In the genomic region with DNA sequence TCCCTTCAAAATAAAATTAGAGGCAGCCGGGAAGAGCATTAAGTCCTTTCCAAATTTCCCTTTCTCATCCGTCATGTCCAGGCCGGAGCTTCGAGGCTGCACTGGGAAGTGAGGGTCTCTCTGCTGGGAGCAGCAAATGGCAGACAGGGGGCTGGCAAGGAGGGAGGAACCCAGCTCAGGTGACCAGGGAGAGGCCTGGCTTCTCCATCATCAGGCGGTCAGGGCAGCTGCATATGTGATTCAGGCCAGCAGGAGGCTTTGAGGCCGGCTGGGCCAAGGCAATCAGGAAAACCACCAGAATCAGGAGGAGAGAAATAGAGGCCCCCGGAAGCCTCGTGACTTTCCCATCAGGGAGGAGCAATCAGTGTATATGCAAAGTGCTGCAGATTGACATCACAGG, we compare ENCODE assay signal across 1 cellular context.
TF ChIP-seq lines count a peak whose summit lies in the region.

No MANE protein-coding gene starts in this region.

TF ChIP-seq in HepG2, 621 proteins besides CTCF, POLR2A, EP300 and RAD21 (continued from another document):
- TF ChIP-seq, protein P1, sequence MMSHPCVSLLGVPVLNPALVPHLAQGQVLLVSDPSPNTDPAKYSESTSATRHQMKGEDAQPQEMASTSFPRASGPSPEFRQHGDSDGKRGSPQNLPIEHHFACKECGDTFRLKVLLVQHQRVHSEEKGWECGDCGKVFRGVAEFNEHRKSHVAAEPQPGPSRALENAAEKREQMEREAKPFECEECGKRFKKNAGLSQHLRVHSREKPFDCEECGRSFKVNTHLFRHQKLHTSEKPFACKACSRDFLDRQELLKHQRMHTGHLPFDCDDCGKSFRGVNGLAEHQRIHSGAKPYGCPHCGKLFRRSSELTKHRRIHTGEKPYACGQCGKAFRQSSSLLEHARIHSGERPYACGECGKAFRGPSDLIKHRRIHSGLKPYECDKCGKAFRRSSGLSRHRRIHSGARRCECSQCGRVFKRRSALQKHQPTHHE (CRISPR knock-in tag; IDR thresholded peaks at IDR 0.05; ENCODE audit: borderline replicate concordance) = no peak
- no peak for TF ChIP-seq HOXA7 (CRISPR knock-in tag; IDR thresholded peaks at IDR 0.05)
- no peak for TF ChIP-seq ZNF839 (CRISPR knock-in tag; IDR thresholded peaks at IDR 0.05; ENCODE audit: borderline replicate concordance)
- no peak for TF ChIP-seq KLF12 (CRISPR knock-in tag; IDR thresholded peaks at IDR 0.05; ENCODE audit: borderline replicate concordance)
- no peak for TF ChIP-seq SIX4 (CRISPR knock-in tag; IDR thresholded peaks at IDR 0.05)
- no peak for TF ChIP-seq ZNF629 (CRISPR knock-in tag; conservative IDR thresholded peaks at IDR 0.05)
- TF ChIP-seq, protein P2, sequence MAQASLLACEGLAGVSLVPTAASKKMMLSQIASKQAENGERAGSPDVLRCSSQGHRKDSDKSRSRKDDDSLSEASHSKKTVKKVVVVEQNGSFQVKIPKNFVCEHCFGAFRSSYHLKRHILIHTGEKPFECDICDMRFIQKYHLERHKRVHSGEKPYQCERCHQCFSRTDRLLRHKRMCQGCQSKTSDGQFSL (CRISPR knock-in tag; IDR thresholded peaks at IDR 0.05) = no peak
- TF ChIP-seq, protein P3, sequence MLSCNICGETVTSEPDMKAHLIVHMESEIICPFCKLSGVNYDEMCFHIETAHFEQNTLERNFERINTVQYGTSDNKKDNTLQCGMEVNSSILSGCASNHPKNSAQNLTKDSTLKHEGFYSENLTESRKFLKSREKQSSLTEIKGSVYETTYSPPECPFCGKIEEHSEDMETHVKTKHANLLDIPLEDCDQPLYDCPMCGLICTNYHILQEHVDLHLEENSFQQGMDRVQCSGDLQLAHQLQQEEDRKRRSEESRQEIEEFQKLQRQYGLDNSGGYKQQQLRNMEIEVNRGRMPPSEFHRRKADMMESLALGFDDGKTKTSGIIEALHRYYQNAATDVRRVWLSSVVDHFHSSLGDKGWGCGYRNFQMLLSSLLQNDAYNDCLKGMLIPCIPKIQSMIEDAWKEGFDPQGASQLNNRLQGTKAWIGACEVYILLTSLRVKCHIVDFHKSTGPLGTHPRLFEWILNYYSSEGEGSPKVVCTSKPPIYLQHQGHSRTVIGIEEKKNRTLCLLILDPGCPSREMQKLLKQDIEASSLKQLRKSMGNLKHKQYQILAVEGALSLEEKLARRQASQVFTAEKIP (CRISPR knock-in tag; IDR thresholded peaks at IDR 0.05; ENCODE audit: borderline replicate concordance) = no peak
- TF ChIP-seq, protein P4, sequence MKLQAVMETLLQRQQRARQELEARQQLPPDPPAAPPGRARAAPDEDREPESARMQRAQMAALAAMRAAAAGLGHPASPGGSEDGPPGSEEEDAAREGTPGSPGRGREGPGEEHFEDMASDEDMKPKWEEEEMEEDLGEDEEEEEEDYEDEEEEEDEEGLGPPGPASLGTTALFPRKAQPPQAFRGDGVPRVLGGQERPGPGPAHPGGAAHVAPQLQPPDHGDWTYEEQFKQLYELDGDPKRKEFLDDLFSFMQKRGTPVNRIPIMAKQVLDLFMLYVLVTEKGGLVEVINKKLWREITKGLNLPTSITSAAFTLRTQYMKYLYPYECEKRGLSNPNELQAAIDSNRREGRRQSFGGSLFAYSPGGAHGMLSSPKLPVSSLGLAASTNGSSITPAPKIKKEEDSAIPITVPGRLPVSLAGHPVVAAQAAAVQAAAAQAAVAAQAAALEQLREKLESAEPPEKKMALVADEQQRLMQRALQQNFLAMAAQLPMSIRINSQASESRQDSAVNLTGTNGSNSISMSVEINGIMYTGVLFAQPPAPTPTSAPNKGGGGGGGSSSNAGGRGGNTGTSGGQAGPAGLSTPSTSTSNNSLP (IDR thresholded peaks at IDR 0.05; ENCODE audit: low read depth, low read length) = no peak
- TF ChIP-seq TGIF2 (CRISPR knock-in tag; IDR thresholded peaks at IDR 0.05) = no peak
- no peak for TF ChIP-seq FOSL2 (CRISPR knock-in tag; IDR thresholded peaks at IDR 0.05)
- TF ChIP-seq IRX3 (CRISPR knock-in tag; IDR thresholded peaks at IDR 0.05; ENCODE audit: borderline replicate concordance, low read depth) = no peak
- no peak for TF ChIP-seq TOPORS (CRISPR knock-in tag; IDR thresholded peaks at IDR 0.05)
- no peak for TF ChIP-seq ZNF3 (CRISPR knock-in tag; IDR thresholded peaks at IDR 0.05)
- TF ChIP-seq ZNF451 (CRISPR knock-in tag; IDR thresholded peaks at IDR 0.05) = no peak
